In genomic region chr10:4170633-4171314, GRCh38 we compare ENCODE assay signal across 23 cellular contexts.
DNase-seq lines count a peak whose midpoint lies in the region; ATAC-seq and TF ChIP-seq lines count a peak whose summit lies in the region.
"Had no signal": no experiment of that assay in that cellular context is flagged by ENCODE, and none has a peak within 500 bp of the region (broad histone marks: within the 10 kb centered on the region; RNA-seq: fewer than 3 reads in every experiment).

No MANE protein-coding gene starts in this region.

- H3K36me3 ChIP-seq in GM23338 (ENCODE audit: insufficient read depth) (no peaks in the 10 kb centered on the region), esophagus squamous epithelium (no peaks in the 10 kb centered on the region)
- H3K36me3 ChIP-seq in CD4-positive, alpha-beta memory T cell (ENCODE audit: insufficient read depth, low read length) = no peaks in the 10 kb centered on the region
- H3K36me3 ChIP-seq: BLaER1 treated with 17β-estradiol and CSF1 and Interleukin-3, amounts not matched to agents 10 nM and 100 nM; prostate gland had no signal

- ATAC-seq in GM23338 = no peak
- peak; percentile 70 for ATAC-seq in HG03521 (IDR thresholded peaks at IDR 0.05; ENCODE audit: unreplicated experiment)
- no peak for ATAC-seq in activated T-cell treated with anti-CD3 and anti-CD28 coated beads, Interleukin-2, amount 50 U/mL, for 72 hours (replicated peaks in 1 of 2)
- ATAC-seq: A549; activated CD4-positive, alpha-beta T cell treated with anti-CD3 and anti-CD28 coated beads for 36 hours; activated CD8-positive, alpha-beta memory T cell treated with anti-CD3 and anti-CD28 coated beads, Interleukin-2, amount 10 ng/mL, durations not matched to agents 7 days and 5 days; left cardiac atrium; Right ventricle myocardium inferior had no signal

- H3K4me3 ChIP-seq in GM12865 (ENCODE audit: low read depth, low read length) (no peak overlapping the region), GM23338 (no peak overlapping the region), esophagus squamous epithelium (no peak overlapping the region)
- H3K4me3 ChIP-seq in CD4-positive, alpha-beta memory T cell (ENCODE audit: low read length in 2 of 2) = no peak overlapping the region
- H3K4me3 ChIP-seq: A549; BLaER1 treated with 17β-estradiol and CSF1 and Interleukin-3, amounts not matched to agents 10 nM and 100 nM; prostate gland had no signal

- peaks cover 9% of the 10 kb centered on the region; the same call in 2 of the 3 replicates for H3K36me3 Mint-ChIP-seq in GM23338 (ENCODE audit: low read depth)
- H3K36me3 Mint-ChIP-seq in activated T-cell treated with anti-CD3 and anti-CD28 coated beads, Interleukin-2, amount 50 U/mL, for 72 hours (ENCODE audit: insufficient read depth in 2 of 2) = peaks cover 0 to 6% of the 10 kb centered on the region in 2 donors
- H3K36me3 Mint-ChIP-seq in CD4-positive, alpha-beta memory T cell = no peaks in the 10 kb centered on the region

- no peaks in the 10 kb centered on the region; the same call in 2 of the 3 replicates for H3K4me1 Mint-ChIP-seq in GM23338
- peaks cover 5% of the 10 kb centered on the region for H3K4me1 Mint-ChIP-seq in activated T-cell treated with anti-CD3 and anti-CD28 coated beads, Interleukin-2, amount 50 U/mL, for 72 hours (ENCODE audit: low read depth)
- peaks cover 0 to 5% (median 2%) of the 10 kb centered on the region in 4 donors for H3K4me1 Mint-ChIP-seq in CD4-positive, alpha-beta memory T cell
- H3K4me1 Mint-ChIP-seq: activated CD4-positive, alpha-beta T cell treated with anti-CD3 and anti-CD28 coated beads for 36 hours had no signal

- no peak overlapping the region for H3K4me2 ChIP-seq in GM23338
- H3K4me2 ChIP-seq: A549; BLaER1 treated with 17β-estradiol and CSF1 and Interleukin-3, amounts not matched to agents 10 nM and 100 nM had no signal

- intact Hi-C loops in esophagus squamous epithelium (cut with DNase I) = no loop called here
- intact Hi-C loops in CD4-positive, alpha-beta memory T cell (cut with micrococcal nuclease) = no loop called here

- no peak for TF ChIP-seq CTCF in GM12865 (IDR thresholded peaks at IDR 0.05; ENCODE audit: insufficient read depth, low read depth, low read length, missing control alignments)
- no peak for TF ChIP-seq CTCF in GM23338 (conservative IDR thresholded peaks at IDR 0.05; ENCODE audit: low read depth in 2 of 2)
- no peak for TF ChIP-seq CTCF in esophagus squamous epithelium (IDR thresholded peaks at IDR 0.05)

- no peak overlapping the region for H3K27ac Mint-ChIP-seq in GM23338
- no peak overlapping the region for H3K27ac Mint-ChIP-seq in activated T-cell treated with anti-CD3 and anti-CD28 coated beads, Interleukin-2, amount 50 U/mL, for 72 hours
- peak overlapping the region in 2 of 7 donors; percentile 8 to 15 for H3K27ac Mint-ChIP-seq in CD4-positive, alpha-beta memory T cell
- H3K27ac Mint-ChIP-seq: activated CD4-positive, alpha-beta T cell treated with anti-CD3 and anti-CD28 coated beads for 36 hours; activated CD8-positive, alpha-beta memory T cell treated with anti-CD3 and anti-CD28 coated beads, Interleukin-2, amount 10 ng/mL, durations not matched to agents 7 days and 5 days had no signal

- no peak overlapping the region for H3K4me3 Mint-ChIP-seq in GM23338
- H3K4me3 Mint-ChIP-seq in activated T-cell treated with anti-CD3 and anti-CD28 coated beads, Interleukin-2, amount 50 U/mL, for 72 hours = no peak overlapping the region
- no peak overlapping the region for H3K4me3 Mint-ChIP-seq in CD4-positive, alpha-beta memory T cell
- H3K4me3 Mint-ChIP-seq: activated CD4-positive, alpha-beta T cell treated with anti-CD3 and anti-CD28 coated beads for 36 hours; activated CD8-positive, alpha-beta memory T cell treated with anti-CD3 and anti-CD28 coated beads, Interleukin-2, amount 10 ng/mL, durations not matched to agents 7 days and 5 days had no signal

- H3K4me1 ChIP-seq in GM23338 (ENCODE audit: insufficient read depth) (no peaks in the 10 kb centered on the region; the same call in 1 of the 2 replicates), esophagus squamous epithelium (peaks cover 0 to 24% (median 0%) of the 10 kb centered on the region in 3 donors)
- H3K4me1 ChIP-seq in CD4-positive, alpha-beta memory T cell (ENCODE audit: insufficient read depth, low read length) = no peaks in the 10 kb centered on the region
- H3K4me1 ChIP-seq: A549, prostate gland had no signal

- no peaks in the 10 kb centered on the region for H3K9me2 ChIP-seq in GM23338 (ENCODE audit: insufficient read depth)

- H4K20me1 ChIP-seq in GM23338 (replicated peaks; ENCODE audit: insufficient read depth) = no peaks in the 10 kb centered on the region
- H4K20me1 ChIP-seq: BLaER1 treated with 17β-estradiol and CSF1 and Interleukin-3, amounts not matched to agents 10 nM and 100 nM had no signal

- TF ChIP-seq POLR2A in esophagus squamous epithelium (IDR thresholded peaks at IDR 0.05) = no peak

- DNase-seq in GM12865 (ENCODE audit: low read depth) (peak; percentile 14), GM23338 (ENCODE audit: low spot score) (no peak), esophagus squamous epithelium (lab: John Stamatoyannopoulos, UW) (no peak), NCI-H2227 (lab: John Stamatoyannopoulos, UW; ENCODE audit: unreplicated experiment) (no peak)
- DNase-seq in activated T-cell treated with anti-CD3 and anti-CD28 coated beads, Interleukin-2, amount 50 U/mL, for 72 hours = no peak
- no peak for DNase-seq in CD4-positive, alpha-beta memory T cell
- DNase-seq in activated T-cell treated with anti-CD3 and anti-CD28 coated beads, Interleukin-2, amount 50 U/mL, for 48 hours = no peak
- DNase-seq: activated CD4-positive, alpha-beta T cell treated with anti-CD3 and anti-CD28 coated beads for 36 hours; activated CD8-positive, alpha-beta memory T cell treated with anti-CD3 and anti-CD28 coated beads, Interleukin-2, amount 10 ng/mL, durations not matched to agents 7 days and 5 days; activated effector memory CD4-positive, alpha-beta T cell treated with Interleukin-2 at 50 U/mL for 16 hours; erythroblast; left cardiac atrium; midbrain; NCI-H1105; NCI-H2081 treated with DMSO at 0.1 percent for 48 hours; small intestine; stimulated activated CD4-positive, alpha-beta T cell treated with anti-CD3 and anti-CD28 coated beads, Interleukin-4, amount 100 ng/mL, for 4 hours; SW 1271 had no signal

- 0 out of 2 replicates have a peak overlapping the region, but pooled peaks have one; percentile 59 for H2AFZ ChIP-seq in GM23338

- CTCF ChIA-PET in CD4-positive, alpha-beta memory T cell (lab: Charles Lee; ENCODE audit: partially characterized antibody) = no interaction called here

- POLR2A ChIA-PET in CD4-positive, alpha-beta memory T cell (lab: Charles Lee; ENCODE audit: partially characterized antibody) = no interaction called here

- no peaks in the 10 kb centered on the region for H3K79me2 ChIP-seq in GM23338 (replicated peaks; ENCODE audit: insufficient read depth)

- peaks cover 6% of the 10 kb centered on the region for H3K27me3 Mint-ChIP-seq in GM23338 (ENCODE audit: insufficient read depth, low read depth, poor library complexity)
- no peaks in the 10 kb centered on the region for H3K27me3 Mint-ChIP-seq in activated T-cell treated with anti-CD3 and anti-CD28 coated beads, Interleukin-2, amount 50 U/mL, for 72 hours (ENCODE audit: low read depth)
- H3K27me3 Mint-ChIP-seq in CD4-positive, alpha-beta memory T cell = no peaks in the 10 kb centered on the region
- H3K27me3 Mint-ChIP-seq: activated CD4-positive, alpha-beta T cell treated with anti-CD3 and anti-CD28 coated beads for 36 hours; activated CD8-positive, alpha-beta memory T cell treated with anti-CD3 and anti-CD28 coated beads, Interleukin-2, amount 10 ng/mL, durations not matched to agents 7 days and 5 days had no signal

- peaks cover 0 to 6% (median 5%) of the 10 kb centered on the region in 3 donors for H3K9me3 ChIP-seq in esophagus squamous epithelium
- H3K9me3 ChIP-seq in CD4-positive, alpha-beta memory T cell (ENCODE audit: control insufficient read depth in 1 of 2, low read length in 2 of 2) = no peaks in the 10 kb centered on the region
- H3K9me3 ChIP-seq: prostate gland had no signal

- peaks cover 11% of the 10 kb centered on the region; the same call in 2 of the 3 replicates for H3K9me3 Mint-ChIP-seq in GM23338
- H3K9me3 Mint-ChIP-seq in activated T-cell treated with anti-CD3 and anti-CD28 coated beads, Interleukin-2, amount 50 U/mL, for 72 hours = peaks cover 4 to 6% of the 10 kb centered on the region in 2 donors
- H3K9me3 Mint-ChIP-seq in CD4-positive, alpha-beta memory T cell = peaks cover 0 to 11% (median 1%) of the 10 kb centered on the region in 8 donors

- no peak overlapping the region for H3K27ac ChIP-seq in GM23338 (ENCODE audit: low read depth)
- H3K27ac ChIP-seq in esophagus squamous epithelium = peak overlapping the region; percentile 22 to 80 (median 59)
- H3K27ac ChIP-seq in CD4-positive, alpha-beta memory T cell (ENCODE audit: low read depth, low read length) = no peak overlapping the region
- H3K27ac ChIP-seq: A549; BLaER1 treated with 17β-estradiol and CSF1 and Interleukin-3, amounts not matched to agents 10 nM and 100 nM; prostate gland had no signal

- H3K27me3 ChIP-seq in GM23338 (ENCODE audit: insufficient read depth) (no peaks in the 10 kb centered on the region), esophagus squamous epithelium (no peaks in the 10 kb centered on the region)
- H3K27me3 ChIP-seq in CD4-positive, alpha-beta memory T cell (ENCODE audit: insufficient read depth, low read length) = no peaks in the 10 kb centered on the region
- H3K27me3 ChIP-seq: BLaER1 treated with 17β-estradiol and CSF1 and Interleukin-3, amounts not matched to agents 10 nM and 100 nM had no signal

- WGBS in esophagus squamous epithelium, 2 donors = 62 to 71% methylated on average over 6 of the region's 6 CpGs

- no peaks in the 10 kb centered on the region for H3F3A ChIP-seq in GM23338 (replicated peaks; ENCODE audit: low read depth)

TF ChIP-seq in GM23338, 12 proteins besides CTCF, POLR2A, EP300 and RAD21 (continues in another document):
- TF ChIP-seq STAT1 (IDR thresholded peaks at IDR 0.05; ENCODE audit: unreplicated experiment) = no peak

Comparison
In these comparisons a context has a peak if more than half of its experiments do, and no peak if none do; other contexts are left out.
1. H3K27ac ChIP-seq: peak in esophagus squamous epithelium (4 of 4); none in GM23338 (single experiment) and CD4-positive, alpha-beta memory T cell (single experiment).